In the genomic region with DNA sequence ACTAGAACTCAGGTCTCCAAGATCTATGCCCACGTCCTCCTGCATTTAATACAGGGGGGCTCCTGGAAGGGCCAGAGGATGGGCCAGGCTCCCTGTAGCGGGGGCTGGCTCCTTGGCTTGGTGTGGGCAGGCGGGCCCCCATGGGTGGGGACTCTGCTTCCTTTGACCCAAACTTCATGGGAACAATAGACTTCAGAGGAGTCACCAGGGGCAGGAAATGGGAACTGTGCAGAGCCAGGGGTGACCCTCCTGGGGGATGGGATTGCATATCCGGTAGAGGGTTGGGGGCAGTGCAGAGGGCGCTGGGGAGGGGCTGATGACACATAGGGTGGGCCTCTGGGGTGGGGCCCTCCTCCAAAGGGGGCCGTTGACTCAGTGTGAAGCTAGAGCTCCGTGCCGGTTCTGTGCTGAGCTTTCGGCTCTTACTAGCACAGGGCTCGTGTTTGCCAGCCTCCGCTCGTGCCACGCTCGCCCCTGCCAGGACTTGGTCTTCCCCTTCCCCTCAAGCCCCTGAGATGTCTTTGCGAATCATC, we compare ENCODE assay signal across 12 cellular contexts. TPM values are rescaled to one million over a fixed set of nuclear protein-coding genes. Genes with fewer than 3 reads are reported as not detected.
DNase-seq lines count a peak whose midpoint lies in the region; ATAC-seq and TF ChIP-seq lines count a peak whose summit lies in the region.
"Had no signal": no experiment of that assay in that cellular context is flagged by ENCODE, and none has a peak within 500 bp of the region (broad histone marks: within the 10 kb centered on the region; RNA-seq: fewer than 3 reads in every experiment).

No MANE protein-coding gene starts in this region.

- H3K23ac ChIP-seq in H9 (ENCODE audit: insufficient read length, low read depth, low read length) = no peak overlapping the region

- H4K20me1 ChIP-seq in H9 (ENCODE audit: control insufficient read depth, insufficient read depth, insufficient read length) = peaks cover 3% of the 10 kb centered on the region

- no peak overlapping the region for H4K8ac ChIP-seq in H9 (replicated peaks; ENCODE audit: insufficient read length, low read depth, low read length)

- H3K79me1 ChIP-seq in H9 (ENCODE audit: insufficient read depth, low read depth, low read length, poor library complexity, severe bottlenecking) = no peaks in the 10 kb centered on the region

- H3T11ph ChIP-seq in H9 (ENCODE audit: low read length) = no peak overlapping the region

- ATAC-seq in HG03442 (IDR thresholded peaks at IDR 0.05; ENCODE audit: unreplicated experiment) (no peak), HG03175 (IDR thresholded peaks at IDR 0.05; ENCODE audit: unreplicated experiment) (no peak)
- ATAC-seq: stimulated activated naive CD8-positive, alpha-beta T cell treated with anti-CD3 and anti-CD28 coated beads, Interleukin-15, Interleukin-2, amounts not matched to agents 100 U/mL and 50 U/mL, for 24 hours had no signal

- peak overlapping the region; percentile 50 to 65 for H3K4me3 Mint-ChIP-seq in H9

- peaks cover 6% of the 10 kb centered on the region for H3K27me3 Mint-ChIP-seq in H9 (ENCODE audit: low read depth)

- no peak overlapping the region for H2BK120ac ChIP-seq in H9 (ENCODE audit: low read depth, low read length, poor library complexity, severe bottlenecking)

- H3K27ac ChIP-seq in H9 (ENCODE audit: insufficient read length, low read depth, low read length) (peak overlapping the region; percentile 41), parathyroid adenoma (peak overlapping the region; percentile 36)
- H3K27ac ChIP-seq: colonic mucosa had no signal

- no peaks in the 10 kb centered on the region for H3K27me3 ChIP-seq in H9 (ENCODE audit: insufficient read depth, low read length)
- H3K27me3 ChIP-seq in parathyroid adenoma (ENCODE audit: control insufficient read depth, insufficient read depth, low read length) = no peaks in the 10 kb centered on the region

- peaks cover 11 to 42% (median 12%) of the 10 kb centered on the region in 3 experiments for H3K36me3 Mint-ChIP-seq in H9 (ENCODE audit: insufficient read depth in 1 of 3, low read depth in 3 of 3)

- no peaks in the 10 kb centered on the region for H3K36me3 ChIP-seq in parathyroid adenoma (ENCODE audit: control insufficient read depth, insufficient read depth, low read length)
- H3K36me3 ChIP-seq: colonic mucosa had no signal

- no peaks in the 10 kb centered on the region for H3K9me3 ChIP-seq in H9 (ENCODE audit: control insufficient read depth, low read depth, low read length)
- H3K9me3 ChIP-seq in iPS-18c (ENCODE audit: control insufficient read depth, insufficient read depth, low read length) = no peaks in the 10 kb centered on the region
- no peaks in the 10 kb centered on the region for H3K9me3 ChIP-seq in parathyroid adenoma (ENCODE audit: control insufficient read depth, low read length)
- H3K9me3 ChIP-seq: colonic mucosa had no signal

- H2AFZ ChIP-seq in H9 (ENCODE audit: low read length) (no peak overlapping the region), parathyroid adenoma (no peak overlapping the region)

- H3K4me2 ChIP-seq in H9 (ENCODE audit: insufficient read depth, insufficient read length, low read length) (peak overlapping the region; percentile 53), parathyroid adenoma (ENCODE audit: low read length) (no peak overlapping the region)

- no peak overlapping the region for H2BK20ac ChIP-seq in H9 (ENCODE audit: low read depth, low read length, poor library complexity, severe bottlenecking)

- no peak for TF ChIP-seq CTCF in H9 (conservative IDR thresholded peaks at IDR 0.05)
- TF ChIP-seq CTCF in choroid plexus epithelial cell (conservative IDR thresholded peaks at IDR 0.05; ENCODE audit: low read depth, low read length) = no peak
- TF ChIP-seq CTCF in parathyroid adenoma (IDR thresholded peaks at IDR 0.05) = no peak

- peaks cover 39 to 42% of the 10 kb centered on the region in 2 experiments for H3K4me1 Mint-ChIP-seq in H9

- no peak overlapping the region for H3K9ac ChIP-seq in H9 (ENCODE audit: extremely low read depth, insufficient read length, low read length)
- H3K9ac ChIP-seq in parathyroid adenoma = no peak overlapping the region

- no peak overlapping the region for H2AK5ac ChIP-seq in H9 (ENCODE audit: insufficient read length, low read length)

- H2BK5ac ChIP-seq in H9 (ENCODE audit: insufficient read length, low read length) = no peak overlapping the region

- DNase-seq in H9 (peak; percentile 92), choroid plexus epithelial cell (ENCODE audit: low read depth) (peak; percentile 18), NCI-H748 treated with DMSO at 0.1 percent for 48 hours (lab: John Stamatoyannopoulos, UW) (no peak)
- no peak for DNase-seq in activated CD8-positive, alpha-beta memory T cell treated with anti-CD3 and anti-CD28 coated beads, Interleukin-2, amount 50 U/mL, for 4 hours
- DNase-seq: AML-193; colonic mucosa; stimulated activated naive CD8-positive, alpha-beta T cell treated with anti-CD3 and anti-CD28 coated beads, Interleukin-15, Interleukin-2, amounts not matched to agents 100 U/mL and 50 U/mL, for 24 hours had no signal

- WGBS in H9 (ENCODE audit: extremely low coverage, insufficient read length, low lambda C conversion rate) = no CpG with 5 or more reads among the region's 15 CpGs

- peaks cover 19% of the 10 kb centered on the region for H3K23me2 ChIP-seq in H9 (ENCODE audit: insufficient read length, low read depth, low read length, poor library complexity, severe bottlenecking)

- no peaks in the 10 kb centered on the region; a peak in 1 of 5 replicates for H3K9me3 Mint-ChIP-seq in H9
- H3K9me3 Mint-ChIP-seq: activated T-helper 2 cell treated with anti-CD3 and anti-CD28 coated beads, Interferon-gamma antibody, Interleukin-2, Interleukin-4, amounts not matched to agents 10 μg/mL and 5 μg/mL and 100 μg/mL, durations not matched to agents 14 hours and 24 hours and 36 hours had no signal

- H3K79me2 ChIP-seq in H9 (ENCODE audit: insufficient read depth, low read length) = peaks cover 38% of the 10 kb centered on the region; the same call in 1 of the 2 replicates
- no peaks in the 10 kb centered on the region for H3K79me2 ChIP-seq in parathyroid adenoma

- H2BK15ac ChIP-seq in H9 (ENCODE audit: low read depth, low read length) = no peak overlapping the region

- peak overlapping the region; percentile 83 to 99 (median 88); a peak in 6 of 7 replicates for H3K27ac Mint-ChIP-seq in H9
- H3K27ac Mint-ChIP-seq: activated T-helper 2 cell treated with anti-CD3 and anti-CD28 coated beads, Interferon-gamma antibody, Interleukin-2, Interleukin-4, amounts not matched to agents 10 μg/mL and 5 μg/mL and 100 μg/mL, durations not matched to agents 14 hours and 24 hours and 36 hours had no signal

- peak overlapping the region; percentile 40 for H2BK12ac ChIP-seq in H9 (ENCODE audit: insufficient read length, low read depth, low read length)

- H3K4me3 ChIP-seq in choroid plexus epithelial cell (ENCODE audit: low read depth, low read length) = peak overlapping the region; percentile 18
- 0 out of 2 replicates have a peak overlapping the region, but pooled peaks have one; percentile 28 for H3K4me3 ChIP-seq in iPS-18c (ENCODE audit: insufficient read depth, low read depth, low read length)
- no peak overlapping the region for H3K4me3 ChIP-seq in parathyroid adenoma (ENCODE audit: low read depth, low read length)
- H3K4me3 ChIP-seq: colonic mucosa had no signal

- H3K4me1 ChIP-seq in H9 (ENCODE audit: insufficient read depth, low read length) (peaks cover 3% of the 10 kb centered on the region; the same call in 1 of the 2 replicates), parathyroid adenoma (no peaks in the 10 kb centered on the region)

- H3K14ac ChIP-seq in H9 (ENCODE audit: insufficient read depth, low read length) = peak overlapping the region; percentile 77

- no peak overlapping the region for H4K5ac ChIP-seq in H9 (ENCODE audit: insufficient read length, low read depth, low read length)

- H4K91ac ChIP-seq in H9 (ENCODE audit: insufficient read length, low read depth, low read length) = no peak overlapping the region

- H3K56ac ChIP-seq in H9 (ENCODE audit: insufficient read length, low read depth, low read length) = no peak overlapping the region

- H3K4ac ChIP-seq in H9 (ENCODE audit: low read depth, low read length) = no peak overlapping the region

- peak overlapping the region; percentile 75 for H3K18ac ChIP-seq in H9 (ENCODE audit: insufficient read length, low read depth, low read length)

RNA-seq across cellular contexts. Expression of gene TEAD4, which starts 4.6 kb away (rescaled TPM):
- total RNA-seq in H9 (2021) = 127 and 133 TPM in 2 replicates

Comparison
In these comparisons a context has a peak if more than half of its experiments do, and no peak if none do; other contexts are left out.
1. DNase-seq: peak in H9 (single experiment) and choroid plexus epithelial cell (single experiment); none in activated CD8-positive, alpha-beta memory T cell treated with anti-CD3 and anti-CD28 coated beads, Interleukin-2, amount 50 U/mL, for 4 hours (single experiment) and NCI-H748 treated with DMSO at 0.1 percent for 48 hours (single experiment).